In the genomic region with DNA sequence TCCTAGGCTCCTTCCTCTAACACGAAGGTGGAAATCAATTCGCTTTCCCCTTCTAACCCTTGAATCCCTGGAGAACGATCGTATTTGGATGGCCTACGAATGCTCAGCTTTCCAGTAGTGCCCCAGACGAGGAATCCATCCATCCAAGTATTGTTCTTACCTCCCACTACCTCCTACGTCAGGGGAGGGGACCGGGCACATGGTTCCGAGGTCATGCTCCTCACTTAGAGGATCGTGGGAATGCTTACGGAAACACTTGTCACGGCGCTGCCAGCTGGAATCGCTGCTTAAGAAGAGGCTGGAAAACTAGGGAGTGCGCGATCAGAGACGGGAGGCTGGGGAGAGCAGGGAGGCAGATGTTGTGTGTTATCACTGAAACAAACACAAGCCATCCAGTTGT, we compare ENCODE assay signal across 10 cellular contexts. TPM values are rescaled to one million over a fixed set of nuclear protein-coding genes. Genes with fewer than 3 reads are reported as not detected.
DNase-seq lines count a peak whose midpoint lies in the region; ATAC-seq and TF ChIP-seq lines count a peak whose summit lies in the region.
"Had no signal": no experiment of that assay in that cellular context is flagged by ENCODE, and none has a peak within 500 bp of the region (broad histone marks: within the 10 kb centered on the region; RNA-seq: fewer than 3 reads in every experiment).

No MANE protein-coding gene starts in this region.

- no peaks in the 10 kb centered on the region for H3K27me3 ChIP-seq in uterus
- H3K27me3 ChIP-seq: SJSA1 had no signal

- peaks cover 95% of the 10 kb centered on the region for H3K4me1 Mint-ChIP-seq in activated naive CD4-positive, alpha-beta T cell treated with anti-CD3 and anti-CD28 coated beads, Interleukin-2, amount 50 U/mL, for 24 hours
- H3K4me1 Mint-ChIP-seq in activated naive CD4-positive, alpha-beta T cell treated with anti-CD3 and anti-CD28 coated beads for 36 hours (ENCODE audit: low read depth) = peaks cover 90% of the 10 kb centered on the region

- no peaks in the 10 kb centered on the region for H3K9me3 ChIP-seq in uterus
- H3K9me3 ChIP-seq: SJSA1 had no signal

- CTCF ChIA-PET in activated naive CD4-positive, alpha-beta T cell treated with anti-CD3 and anti-CD28 coated beads for 36 hours (lab: Charles Lee) = interaction anchor here (1.0 to 5.5 kb wide), 4 partner anchors 11 to 225 kb away, joined by 3 to 26 read pairs (median 4); no protein-coding TSS in a partner anchor

- peak overlapping the region; percentile 86 for H3K27ac Mint-ChIP-seq in activated naive CD4-positive, alpha-beta T cell treated with anti-CD3 and anti-CD28 coated beads, Interleukin-2, amount 50 U/mL, for 24 hours
- no peak overlapping the region for H3K27ac Mint-ChIP-seq in activated naive CD4-positive, alpha-beta T cell treated with anti-CD3 and anti-CD28 coated beads for 36 hours

- H3K9me3 Mint-ChIP-seq in activated naive CD4-positive, alpha-beta T cell treated with anti-CD3 and anti-CD28 coated beads, Interleukin-2, amount 50 U/mL, for 24 hours = no peaks in the 10 kb centered on the region
- H3K9me3 Mint-ChIP-seq in activated naive CD4-positive, alpha-beta T cell treated with anti-CD3 and anti-CD28 coated beads for 36 hours = no peaks in the 10 kb centered on the region

- no peaks in the 10 kb centered on the region for H3K27me3 Mint-ChIP-seq in activated naive CD4-positive, alpha-beta T cell treated with anti-CD3 and anti-CD28 coated beads, Interleukin-2, amount 50 U/mL, for 24 hours
- H3K27me3 Mint-ChIP-seq in activated naive CD4-positive, alpha-beta T cell treated with anti-CD3 and anti-CD28 coated beads for 36 hours (ENCODE audit: low read depth) = no peaks in the 10 kb centered on the region

- H3K4me1 ChIP-seq in uterus = peaks cover 45 to 62% of the 10 kb centered on the region in 2 donors

- intact Hi-C loops in activated naive CD4-positive, alpha-beta T cell treated with anti-CD3 and anti-CD28 coated beads for 36 hours (cut with micrococcal nuclease) = loop anchor here (2.0 to 5.0 kb wide), 2 partner anchors 46 to 145 kb away; no protein-coding TSS in a partner anchor
- intact Hi-C loops in uterus (cut with DNase I; ENCODE audit: low total_unique reads) = no loop called here

- TF ChIP-seq CTCF in foreskin fibroblast (IDR thresholded peaks at IDR 0.05; ENCODE audit: low read depth, low read length) = no peak
- no peak for TF ChIP-seq CTCF in omental fat pad (IDR thresholded peaks at IDR 0.05)
- no peak for TF ChIP-seq CTCF in uterus (IDR thresholded peaks at IDR 0.05)

- DNase-seq in activated naive CD4-positive, alpha-beta T cell treated with anti-CD3 and anti-CD28 coated beads for 36 hours = no peak
- peak; percentile 74 to 80 for DNase-seq in foreskin fibroblast
- DNase-seq in omental fat pad (ENCODE audit: low spot score) = peak; percentile 34
- peak; percentile 87 to 90 for DNase-seq in uterus
- DNase-seq in DMS79 treated with DMSO at 0.1 percent for 48 hours (lab: John Stamatoyannopoulos, UW) = no peak
- DNase-seq in stimulated activated CD4-positive, alpha-beta T cell treated with anti-CD3 and anti-CD28 coated beads, Interleukin-4, amount 100 ng/mL, for 24 hours = no peak
- DNase-seq: MV-4-11 had no signal

- H3K36me3 ChIP-seq in uterus = no peaks in the 10 kb centered on the region

- H3K27ac ChIP-seq in uterus = peak overlapping the region; percentile 87 to 92
- H3K27ac ChIP-seq: SJSA1 had no signal

- peak overlapping the region in 1 of 2 donors; percentile 10 for H3K4me3 ChIP-seq in foreskin fibroblast (ENCODE audit: low read depth in 1 of 2, low read length in 2 of 2)
- no peak overlapping the region for H3K4me3 ChIP-seq in uterus
- H3K4me3 ChIP-seq: SJSA1 had no signal

- no peak overlapping the region for H3K4me3 Mint-ChIP-seq in activated naive CD4-positive, alpha-beta T cell treated with anti-CD3 and anti-CD28 coated beads, Interleukin-2, amount 50 U/mL, for 24 hours
- no peak overlapping the region for H3K4me3 Mint-ChIP-seq in activated naive CD4-positive, alpha-beta T cell treated with anti-CD3 and anti-CD28 coated beads for 36 hours

- peaks cover 7% of the 10 kb centered on the region for H3K36me3 Mint-ChIP-seq in activated naive CD4-positive, alpha-beta T cell treated with anti-CD3 and anti-CD28 coated beads, Interleukin-2, amount 50 U/mL, for 24 hours
- H3K36me3 Mint-ChIP-seq in activated naive CD4-positive, alpha-beta T cell treated with anti-CD3 and anti-CD28 coated beads for 36 hours (ENCODE audit: low read depth) = peaks cover 13% of the 10 kb centered on the region

- peak; percentile 11 to 36 for TF ChIP-seq POLR2A in uterus (IDR thresholded peaks at IDR 0.05)

- peak; percentile 25 for ATAC-seq in omental fat pad (ENCODE audit: low FRiP score)
- ATAC-seq in GM21390 (IDR thresholded peaks at IDR 0.05; ENCODE audit: unreplicated experiment) = no peak

RNA-seq across cellular contexts. Expression of a gene that starts 47.4 kb away (rescaled TPM):
- 100 to 1,000 TPM; 362 to 381 TPM for total RNA-seq in activated naive CD4-positive, alpha-beta T cell treated with anti-CD3 and anti-CD28 coated beads for 36 hours
- 100 to 1,000 TPM in 3 of 4 donors, 10 to 100 TPM in 1; 98.0 to 130 (median 120) TPM for total RNA-seq in omental fat pad
- total RNA-seq in uterus = 100 to 1,000 TPM in 3 of 4 donors, 10 to 100 TPM in 1; 94.4 to 281 (median 141) TPM

Comparison
In these comparisons a context has a peak if more than half of its experiments do, and no peak if none do; other contexts are left out.
1. DNase-seq: peak in foreskin fibroblast (2 of 2), omental fat pad (single experiment) and uterus (2 of 2); none in activated naive CD4-positive, alpha-beta T cell treated with anti-CD3 and anti-CD28 coated beads for 36 hours (single experiment), DMS79 treated with DMSO at 0.1 percent for 48 hours (single experiment) and stimulated activated CD4-positive, alpha-beta T cell treated with anti-CD3 and anti-CD28 coated beads, Interleukin-4, amount 100 ng/mL, for 24 hours (single experiment).